1 cellular context compared by ENCODE assay signal in the genomic region with DNA sequence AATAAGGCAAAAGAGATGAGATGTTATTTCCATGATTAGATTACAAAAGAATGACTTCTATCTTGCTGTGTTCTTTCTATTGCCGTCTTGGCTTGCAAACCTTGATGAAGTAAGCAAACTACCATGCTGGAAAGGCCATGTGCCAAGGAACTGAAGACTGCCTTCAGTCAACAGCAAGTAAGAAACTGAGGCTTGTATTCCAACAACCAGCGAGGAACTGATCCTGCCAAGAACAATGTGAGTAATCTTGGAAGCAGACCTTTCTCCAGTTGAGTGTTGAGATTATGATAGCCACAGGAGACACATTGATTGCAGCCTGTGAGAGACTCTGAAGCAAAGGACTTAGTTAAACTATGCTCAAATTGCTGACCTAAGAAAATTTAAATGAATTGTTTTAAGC.
TF ChIP-seq lines count a peak whose summit lies in the region.

No MANE protein-coding gene starts in this region.

TF ChIP-seq in GM23338, 12 proteins besides CTCF, POLR2A, EP300 and RAD21 (continued from another document):
- TF ChIP-seq, protein P1, sequence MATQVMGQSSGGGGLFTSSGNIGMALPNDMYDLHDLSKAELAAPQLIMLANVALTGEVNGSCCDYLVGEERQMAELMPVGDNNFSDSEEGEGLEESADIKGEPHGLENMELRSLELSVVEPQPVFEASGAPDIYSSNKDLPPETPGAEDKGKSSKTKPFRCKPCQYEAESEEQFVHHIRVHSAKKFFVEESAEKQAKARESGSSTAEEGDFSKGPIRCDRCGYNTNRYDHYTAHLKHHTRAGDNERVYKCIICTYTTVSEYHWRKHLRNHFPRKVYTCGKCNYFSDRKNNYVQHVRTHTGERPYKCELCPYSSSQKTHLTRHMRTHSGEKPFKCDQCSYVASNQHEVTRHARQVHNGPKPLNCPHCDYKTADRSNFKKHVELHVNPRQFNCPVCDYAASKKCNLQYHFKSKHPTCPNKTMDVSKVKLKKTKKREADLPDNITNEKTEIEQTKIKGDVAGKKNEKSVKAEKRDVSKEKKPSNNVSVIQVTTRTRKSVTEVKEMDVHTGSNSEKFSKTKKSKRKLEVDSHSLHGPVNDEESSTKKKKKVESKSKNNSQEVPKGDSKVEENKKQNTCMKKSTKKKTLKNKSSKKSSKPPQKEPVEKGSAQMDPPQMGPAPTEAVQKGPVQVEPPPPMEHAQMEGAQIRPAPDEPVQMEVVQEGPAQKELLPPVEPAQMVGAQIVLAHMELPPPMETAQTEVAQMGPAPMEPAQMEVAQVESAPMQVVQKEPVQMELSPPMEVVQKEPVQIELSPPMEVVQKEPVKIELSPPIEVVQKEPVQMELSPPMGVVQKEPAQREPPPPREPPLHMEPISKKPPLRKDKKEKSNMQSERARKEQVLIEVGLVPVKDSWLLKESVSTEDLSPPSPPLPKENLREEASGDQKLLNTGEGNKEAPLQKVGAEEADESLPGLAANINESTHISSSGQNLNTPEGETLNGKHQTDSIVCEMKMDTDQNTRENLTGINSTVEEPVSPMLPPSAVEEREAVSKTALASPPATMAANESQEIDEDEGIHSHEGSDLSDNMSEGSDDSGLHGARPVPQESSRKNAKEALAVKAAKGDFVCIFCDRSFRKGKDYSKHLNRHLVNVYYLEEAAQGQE (IDR thresholded peaks at IDR 0.05; ENCODE audit: unreplicated experiment): no peak
- no peak for TF ChIP-seq POLR2AphosphoS5 (IDR thresholded peaks at IDR 0.05; ENCODE audit: low read depth)
- TF ChIP-seq ZNF114 (CRISPR knock-in tag; IDR thresholded peaks at IDR 0.05): no peak
- TF ChIP-seq EZH2phosphoT487 (IDR thresholded peaks at IDR 0.05; ENCODE audit: unreplicated experiment): no peak
- no peak for TF ChIP-seq JUNB (IDR thresholded peaks at IDR 0.05; ENCODE audit: unreplicated experiment)
- no peak for TF ChIP-seq STAT1 (IDR thresholded peaks at IDR 0.05; ENCODE audit: unreplicated experiment)
- TF ChIP-seq, protein P2, sequence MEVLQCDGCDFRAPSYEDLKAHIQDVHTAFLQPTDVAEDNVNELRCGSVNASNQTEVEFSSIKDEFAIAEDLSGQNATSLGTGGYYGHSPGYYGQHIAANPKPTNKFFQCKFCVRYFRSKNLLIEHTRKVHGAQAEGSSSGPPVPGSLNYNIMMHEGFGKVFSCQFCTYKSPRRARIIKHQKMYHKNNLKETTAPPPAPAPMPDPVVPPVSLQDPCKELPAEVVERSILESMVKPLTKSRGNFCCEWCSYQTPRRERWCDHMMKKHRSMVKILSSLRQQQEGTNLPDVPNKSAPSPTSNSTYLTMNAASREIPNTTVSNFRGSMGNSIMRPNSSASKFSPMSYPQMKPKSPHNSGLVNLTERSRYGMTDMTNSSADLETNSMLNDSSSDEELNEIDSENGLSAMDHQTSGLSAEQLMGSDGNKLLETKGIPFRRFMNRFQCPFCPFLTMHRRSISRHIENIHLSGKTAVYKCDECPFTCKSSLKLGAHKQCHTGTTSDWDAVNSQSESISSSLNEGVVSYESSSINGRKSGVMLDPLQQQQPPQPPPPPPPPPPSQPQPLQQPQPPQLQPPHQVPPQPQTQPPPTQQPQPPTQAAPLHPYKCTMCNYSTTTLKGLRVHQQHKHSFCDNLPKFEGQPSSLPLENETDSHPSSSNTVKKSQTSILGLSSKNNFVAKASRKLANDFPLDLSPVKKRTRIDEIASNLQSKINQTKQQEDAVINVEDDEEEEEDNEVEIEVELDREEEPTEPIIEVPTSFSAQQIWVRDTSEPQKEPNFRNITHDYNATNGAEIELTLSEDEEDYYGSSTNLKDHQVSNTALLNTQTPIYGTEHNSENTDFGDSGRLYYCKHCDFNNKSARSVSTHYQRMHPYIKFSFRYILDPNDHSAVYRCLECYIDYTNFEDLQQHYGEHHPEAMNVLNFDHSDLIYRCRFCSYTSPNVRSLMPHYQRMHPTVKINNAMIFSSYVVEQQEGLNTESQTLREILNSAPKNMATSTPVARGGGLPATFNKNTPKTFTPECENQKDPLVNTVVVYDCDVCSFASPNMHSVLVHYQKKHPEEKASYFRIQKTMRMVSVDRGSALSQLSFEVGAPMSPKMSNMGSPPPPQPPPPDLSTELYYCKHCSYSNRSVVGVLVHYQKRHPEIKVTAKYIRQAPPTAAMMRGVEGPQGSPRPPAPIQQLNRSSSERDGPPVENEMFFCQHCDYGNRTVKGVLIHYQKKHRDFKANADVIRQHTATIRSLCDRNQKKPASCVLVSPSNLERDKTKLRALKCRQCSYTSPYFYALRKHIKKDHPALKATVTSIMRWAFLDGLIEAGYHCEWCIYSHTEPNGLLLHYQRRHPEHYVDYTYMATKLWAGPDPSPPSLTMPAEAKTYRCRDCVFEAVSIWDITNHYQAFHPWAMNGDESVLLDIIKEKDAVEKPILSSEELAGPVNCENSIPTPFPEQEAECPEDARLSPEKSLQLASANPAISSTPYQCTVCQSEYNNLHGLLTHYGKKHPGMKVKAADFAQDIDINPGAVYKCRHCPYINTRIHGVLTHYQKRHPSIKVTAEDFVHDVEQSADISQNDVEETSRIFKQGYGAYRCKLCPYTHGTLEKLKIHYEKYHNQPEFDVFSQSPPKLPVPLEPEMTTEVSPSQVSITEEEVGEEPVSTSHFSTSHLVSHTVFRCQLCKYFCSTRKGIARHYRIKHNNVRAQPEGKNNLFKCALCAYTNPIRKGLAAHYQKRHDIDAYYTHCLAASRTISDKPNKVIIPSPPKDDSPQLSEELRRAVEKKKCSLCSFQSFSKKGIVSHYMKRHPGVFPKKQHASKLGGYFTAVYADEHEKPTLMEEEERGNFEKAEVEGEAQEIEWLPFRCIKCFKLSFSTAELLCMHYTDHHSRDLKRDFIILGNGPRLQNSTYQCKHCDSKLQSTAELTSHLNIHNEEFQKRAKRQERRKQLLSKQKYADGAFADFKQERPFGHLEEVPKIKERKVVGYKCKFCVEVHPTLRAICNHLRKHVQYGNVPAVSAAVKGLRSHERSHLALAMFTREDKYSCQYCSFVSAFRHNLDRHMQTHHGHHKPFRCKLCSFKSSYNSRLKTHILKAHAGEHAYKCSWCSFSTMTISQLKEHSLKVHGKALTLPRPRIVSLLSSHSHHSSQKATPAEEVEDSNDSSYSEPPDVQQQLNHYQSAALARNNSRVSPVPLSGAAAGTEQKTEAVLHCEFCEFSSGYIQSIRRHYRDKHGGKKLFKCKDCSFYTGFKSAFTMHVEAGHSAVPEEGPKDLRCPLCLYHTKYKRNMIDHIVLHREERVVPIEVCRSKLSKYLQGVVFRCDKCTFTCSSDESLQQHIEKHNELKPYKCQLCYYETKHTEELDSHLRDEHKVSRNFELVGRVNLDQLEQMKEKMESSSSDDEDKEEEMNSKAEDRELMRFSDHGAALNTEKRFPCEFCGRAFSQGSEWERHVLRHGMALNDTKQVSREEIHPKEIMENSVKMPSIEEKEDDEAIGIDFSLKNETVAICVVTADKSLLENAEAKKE (CRISPR knock-in tag; IDR thresholded peaks at IDR 0.05): no peak
- TF ChIP-seq, protein P3, sequence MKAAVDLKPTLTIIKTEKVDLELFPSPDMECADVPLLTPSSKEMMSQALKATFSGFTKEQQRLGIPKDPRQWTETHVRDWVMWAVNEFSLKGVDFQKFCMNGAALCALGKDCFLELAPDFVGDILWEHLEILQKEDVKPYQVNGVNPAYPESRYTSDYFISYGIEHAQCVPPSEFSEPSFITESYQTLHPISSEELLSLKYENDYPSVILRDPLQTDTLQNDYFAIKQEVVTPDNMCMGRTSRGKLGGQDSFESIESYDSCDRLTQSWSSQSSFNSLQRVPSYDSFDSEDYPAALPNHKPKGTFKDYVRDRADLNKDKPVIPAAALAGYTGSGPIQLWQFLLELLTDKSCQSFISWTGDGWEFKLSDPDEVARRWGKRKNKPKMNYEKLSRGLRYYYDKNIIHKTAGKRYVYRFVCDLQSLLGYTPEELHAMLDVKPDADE (IDR thresholded peaks at IDR 0.05): no peak
- no peak for TF ChIP-seq EZH2 (IDR thresholded peaks at IDR 0.05; ENCODE audit: low read depth, unreplicated experiment)
- TF ChIP-seq NANOG (IDR thresholded peaks at IDR 0.05; ENCODE audit: borderline replicate concordance): no peak
- no peak for TF ChIP-seq ZNF331 (CRISPR knock-in tag; IDR thresholded peaks at IDR 0.05; ENCODE audit: low read depth)
